9 cellular contexts compared by ENCODE assay signal in genomic region chr5:138663009-138663408, GRCh38.
DNase-seq lines count a peak whose midpoint lies in the region; ATAC-seq and TF ChIP-seq lines count a peak whose summit lies in the region.
"Had no signal": no experiment of that assay in that cellular context is flagged by ENCODE, and none has a peak within 500 bp of the region (broad histone marks: within the 10 kb centered on the region; RNA-seq: fewer than 3 reads in every experiment).

No MANE protein-coding gene starts in this region.

- no peaks in the 10 kb centered on the region for H3K9me3 Mint-ChIP-seq in activated T-cell treated with anti-CD3 and anti-CD28 coated beads, Interleukin-2, amount 50 U/mL, for 4 hours
- no peaks in the 10 kb centered on the region for H3K9me3 Mint-ChIP-seq in stimulated activated memory B cell treated with anti-CD40 and anti-IgM and Interleukin-4, amounts not matched to agents 10 μg/mL and 1 μg/mL and 100 μg/mL, for 72 hours
- H3K9me3 Mint-ChIP-seq in Caco-2 (ENCODE audit: unreplicated experiment): no peaks in the 10 kb centered on the region

- H3K36me3 Mint-ChIP-seq in activated T-cell treated with anti-CD3 and anti-CD28 coated beads, Interleukin-2, amount 50 U/mL, for 4 hours (ENCODE audit: insufficient read depth): no peaks in the 10 kb centered on the region
- no peaks in the 10 kb centered on the region for H3K36me3 Mint-ChIP-seq in stimulated activated memory B cell treated with anti-CD40 and anti-IgM and Interleukin-4, amounts not matched to agents 10 μg/mL and 1 μg/mL and 100 μg/mL, for 72 hours
- H3K36me3 Mint-ChIP-seq in Caco-2 (ENCODE audit: insufficient read depth, unreplicated experiment): no peaks in the 10 kb centered on the region

- no peak for TF ChIP-seq POLR2A in erythroblast (IDR thresholded peaks at IDR 0.05; ENCODE audit: low read length)
- no peak for TF ChIP-seq POLR2A in tibial nerve (IDR thresholded peaks at IDR 0.05)

- intact Hi-C loops in Caco-2 (cut with micrococcal nuclease; ENCODE audit: unreplicated experiment): no loop called here

- H3K36me3 ChIP-seq in Caco-2 (ENCODE audit: control insufficient read depth, insufficient read depth, low read length): no peaks in the 10 kb centered on the region
- no peaks in the 10 kb centered on the region for H3K36me3 ChIP-seq in tibial nerve

- no TSS peak for BruUV-seq in Caco-2 (replicated peaks; lab: Mats Ljungman, UMichigan)

- H3K27me3 ChIP-seq in Caco-2 (replicated peaks; ENCODE audit: control insufficient read depth, insufficient read depth, low read length) (no peaks in the 10 kb centered on the region), tibial nerve (no peaks in the 10 kb centered on the region)

- peaks cover 85% of the 10 kb centered on the region for H3K27me3 Mint-ChIP-seq in activated T-cell treated with anti-CD3 and anti-CD28 coated beads, Interleukin-2, amount 50 U/mL, for 4 hours (ENCODE audit: low read depth)
- H3K27me3 Mint-ChIP-seq in stimulated activated memory B cell treated with anti-CD40 and anti-IgM and Interleukin-4, amounts not matched to agents 10 μg/mL and 1 μg/mL and 100 μg/mL, for 72 hours: peaks cover 25% of the 10 kb centered on the region
- H3K27me3 Mint-ChIP-seq in Caco-2 (ENCODE audit: insufficient read depth, unreplicated experiment): no peaks in the 10 kb centered on the region

- TF ChIP-seq CTCF in Caco-2 (IDR thresholded peaks at IDR 0.05; ENCODE audit: insufficient read depth in 1 of 2, low read depth in 1 of 2, low read length in 1 of 2, severe bottlenecking in 1 of 2, unreplicated experiment in 1 of 2): no peak
- TF ChIP-seq CTCF in tibial nerve (IDR thresholded peaks at IDR 0.05): no peak

- H3K4me3 ChIP-seq in Caco-2 (ENCODE audit: low read depth, low read length): no peak overlapping the region
- H3K4me3 ChIP-seq in tibial nerve: no peak overlapping the region

- H3K9me3 ChIP-seq in Caco-2 (no peaks in the 10 kb centered on the region), tibial nerve (no peaks in the 10 kb centered on the region)

- POLR2A ChIA-PET in Caco-2 (lab: Charles Lee): no interaction called here

- H3K4me3 Mint-ChIP-seq in activated T-cell treated with anti-CD3 and anti-CD28 coated beads, Interleukin-2, amount 50 U/mL, for 4 hours: no peak overlapping the region
- H3K4me3 Mint-ChIP-seq in stimulated activated memory B cell treated with anti-CD40 and anti-IgM and Interleukin-4, amounts not matched to agents 10 μg/mL and 1 μg/mL and 100 μg/mL, for 72 hours: peak overlapping the region; percentile 2
- no peak overlapping the region for H3K4me3 Mint-ChIP-seq in Caco-2 (ENCODE audit: unreplicated experiment)

- WGBS in tibial nerve, 2 donors: 68 to 77% methylated on average over 5 of the region's 5 CpGs

- H3K4me1 Mint-ChIP-seq in activated T-cell treated with anti-CD3 and anti-CD28 coated beads, Interleukin-2, amount 50 U/mL, for 4 hours (ENCODE audit: low read depth): peaks cover 30% of the 10 kb centered on the region
- H3K4me1 Mint-ChIP-seq in stimulated activated memory B cell treated with anti-CD40 and anti-IgM and Interleukin-4, amounts not matched to agents 10 μg/mL and 1 μg/mL and 100 μg/mL, for 72 hours: peaks cover 31% of the 10 kb centered on the region
- H3K4me1 Mint-ChIP-seq in Caco-2 (ENCODE audit: low read depth, unreplicated experiment): peaks cover 12% of the 10 kb centered on the region

- peak; percentile 20 for DNase-seq in activated CD4-positive, alpha-beta T cell treated with anti-CD3 and anti-CD28 coated beads for 48 hours
- DNase-seq in activated CD4-positive, alpha-beta T cell treated with anti-CD3 and anti-CD28 coated beads for 1 hour: no peak
- peak; percentile 57 to 76 for DNase-seq in NOMO-1 (lab: John Stamatoyannopoulos, UW; ENCODE audit: unreplicated experiment in 2 of 2)
- DNase-seq in activated T-cell treated with anti-CD3 and anti-CD28 coated beads, Interleukin-2, amount 50 U/mL, for 4 hours: no peak
- no peak for DNase-seq in erythroblast (lab: John Stamatoyannopoulos, UW)
- no peak for DNase-seq in Caco-2
- DNase-seq in tibial nerve (ENCODE audit: low spot score in 2 of 2): no peak
- DNase-seq: NCI-H1694 had no signal

- no peak overlapping the region for H3K27ac ChIP-seq in tibial nerve

- CTCF ChIA-PET in Caco-2 (lab: Charles Lee): no interaction called here

- H3K4me1 ChIP-seq in Caco-2 (peaks cover 16% of the 10 kb centered on the region), tibial nerve (peaks cover 0 to 17% (median 0%) of the 10 kb centered on the region in 4 donors)

- no peak for TF ChIP-seq EP300 in tibial nerve (IDR thresholded peaks at IDR 0.05)

- H3K27ac Mint-ChIP-seq in stimulated activated memory B cell treated with anti-CD40 and anti-IgM and Interleukin-4, amounts not matched to agents 10 μg/mL and 1 μg/mL and 100 μg/mL, for 72 hours: no peak overlapping the region
- no peak overlapping the region for H3K27ac Mint-ChIP-seq in Caco-2 (ENCODE audit: unreplicated experiment)

- ATAC-seq in activated T-cell treated with anti-CD3 and anti-CD28 coated beads, Interleukin-2, amount 50 U/mL, for 4 hours: peak; percentile 35 to 44
- ATAC-seq in stimulated activated memory B cell treated with anti-CD40 and anti-IgM and Interleukin-4, amounts not matched to agents 10 μg/mL and 1 μg/mL and 100 μg/mL, for 72 hours: peak; percentile 81

Comparison
In these comparisons a context has a peak if more than half of its experiments do, and no peak if none do; other contexts are left out.
1. DNase-seq: peak in activated CD4-positive, alpha-beta T cell treated with anti-CD3 and anti-CD28 coated beads for 48 hours (single experiment) and NOMO-1 (2 of 2); none in activated CD4-positive, alpha-beta T cell treated with anti-CD3 and anti-CD28 coated beads for 1 hour (single experiment), activated T-cell treated with anti-CD3 and anti-CD28 coated beads, Interleukin-2, amount 50 U/mL, for 4 hours (single experiment), erythroblast (0 of 2), Caco-2 (0 of 2) and tibial nerve (0 of 2).